12 cellular contexts compared by ENCODE assay signal in the genomic region with DNA sequence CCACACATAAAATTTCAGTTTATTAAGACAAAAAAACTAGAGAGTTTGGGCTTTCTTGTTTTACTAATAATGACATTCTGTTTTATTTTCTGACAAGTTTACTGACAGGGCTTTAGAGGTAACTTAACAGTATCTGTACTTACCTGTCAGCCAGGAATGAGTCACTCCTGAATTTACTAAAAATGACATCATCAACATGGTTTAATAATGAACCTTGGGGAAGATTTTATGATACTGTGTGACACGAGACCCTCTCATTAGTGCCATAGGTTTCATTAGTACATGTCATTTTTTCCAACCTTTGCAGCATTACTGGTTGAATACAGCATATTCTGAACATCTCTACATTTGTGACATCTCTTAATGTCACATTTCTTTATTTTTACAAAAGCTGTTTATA.
DNase-seq lines count a peak whose midpoint lies in the region; ATAC-seq and TF ChIP-seq lines count a peak whose summit lies in the region.
"Had no signal": no experiment of that assay in that cellular context is flagged by ENCODE, and none has a peak within 500 bp of the region (broad histone marks: within the 10 kb centered on the region; RNA-seq: fewer than 3 reads in every experiment).

No MANE protein-coding gene starts in this region.

- no peaks in the 10 kb centered on the region for H3K79me1 ChIP-seq in mesenchymal stem cell (replicated peaks; ENCODE audit: low read length, poor library complexity, severe bottlenecking)

- no peak for TF ChIP-seq CTCF in ascending aorta (IDR thresholded peaks at IDR 0.05)

- H2AFZ ChIP-seq in mesenchymal stem cell (ENCODE audit: low read depth, low read length), result no peak overlapping the region

- H3K27me3 ChIP-seq in mesenchymal stem cell (ENCODE audit: control insufficient read depth in 1 of 2, insufficient read depth in 1 of 2, low read length in 2 of 2), result no peaks in the 10 kb centered on the region
- H3K27me3 ChIP-seq in ascending aorta, result no peaks in the 10 kb centered on the region

- H3K18ac ChIP-seq in mesenchymal stem cell (ENCODE audit: low read depth in 1 of 2, low read length in 2 of 2), result no peak overlapping the region

- intact Hi-C loops in ascending aorta (cut with DNase I), result no loop called here

- H3K27ac ChIP-seq in mesenchymal stem cell (ENCODE audit: low read length, poor library complexity, severe bottlenecking), result no peak overlapping the region
- H3K27ac ChIP-seq in ascending aorta, result no peak overlapping the region

- H2AK5ac ChIP-seq in mesenchymal stem cell (ENCODE audit: low read length, severe bottlenecking), result no peak overlapping the region

- no peak overlapping the region for H3K4ac ChIP-seq in mesenchymal stem cell (ENCODE audit: low read depth in 1 of 2, low read length in 2 of 2)

- no peak overlapping the region for H3K23ac ChIP-seq in mesenchymal stem cell (ENCODE audit: low read length in 2 of 2)

- H4K91ac ChIP-seq in mesenchymal stem cell (ENCODE audit: low read length), result no peak overlapping the region

- H2BK12ac ChIP-seq in mesenchymal stem cell (ENCODE audit: low read length in 2 of 2), result no peak overlapping the region

- H2BK15ac ChIP-seq in mesenchymal stem cell (ENCODE audit: low read depth, poor library complexity, severe bottlenecking), result no peak overlapping the region

- H4K8ac ChIP-seq in mesenchymal stem cell (ENCODE audit: low read length), result no peak overlapping the region

- no peaks in the 10 kb centered on the region for H3K9me3 ChIP-seq in mesenchymal stem cell (ENCODE audit: control insufficient read depth, low read length)
- no peaks in the 10 kb centered on the region for H3K9me3 ChIP-seq in ascending aorta
- H3K9me3 ChIP-seq: mucosa of descending colon had no signal

- no peak overlapping the region for H3K14ac ChIP-seq in mesenchymal stem cell (ENCODE audit: low read length in 2 of 2)

- H3K4me3 ChIP-seq in mesenchymal stem cell (ENCODE audit: insufficient read depth in 1 of 2, low read depth in 1 of 2, low read length in 2 of 2) (no peak overlapping the region), ascending aorta (no peak overlapping the region)
- H3K4me3 ChIP-seq: mucosa of descending colon had no signal

- H3K36me3 ChIP-seq in mesenchymal stem cell (ENCODE audit: control insufficient read depth in 1 of 2, insufficient read depth in 2 of 2, low read depth in 1 of 2, low read length in 2 of 2) (no peaks in the 10 kb centered on the region), ascending aorta (no peaks in the 10 kb centered on the region)

- ATAC-seq in GM19025 (IDR thresholded peaks at IDR 0.05; ENCODE audit: low read depth, unreplicated experiment) (peak; percentile 53), HG02623 (IDR thresholded peaks at IDR 0.05; ENCODE audit: unreplicated experiment) (peak; percentile 61), HG03565 (IDR thresholded peaks at IDR 0.05; ENCODE audit: unreplicated experiment) (peak; percentile 50)
- ATAC-seq: mucosa of descending colon, T-cell had no signal

- WGBS in mesenchymal stem cell, result no CpG with 5 or more reads among the region's 1 CpG

- no peak overlapping the region for H3K4me2 ChIP-seq in mesenchymal stem cell (ENCODE audit: low read length, poor library complexity, severe bottlenecking)

- H2BK120ac ChIP-seq in mesenchymal stem cell (ENCODE audit: low read depth, low read length), result no peak overlapping the region

- no peak overlapping the region for H2BK5ac ChIP-seq in mesenchymal stem cell (ENCODE audit: low read depth, low read length, poor library complexity, severe bottlenecking)

- H3K9ac ChIP-seq in mesenchymal stem cell (ENCODE audit: low read length), result no peak overlapping the region

- DNase-seq in mesenchymal stem cell (peak; percentile 54), nucleus accumbens (lab: John Stamatoyannopoulos, UW) (no peak), C1 segment of cervical spinal cord (lab: John Stamatoyannopoulos, UW) (no peak), hippocampal formation (lab: John Stamatoyannopoulos, UW) (no peak), ascending aorta (ENCODE audit: low spot score in 2 of 2) (no peak)
- DNase-seq: activated naive CD4-positive, alpha-beta T cell treated with anti-CD3 and anti-CD28 coated beads for 36 hours; GDM1; mucosa of descending colon; T-cell had no signal

- H3K4me1 ChIP-seq in mesenchymal stem cell (ENCODE audit: control insufficient read depth, insufficient read depth, low read depth, low read length), result no peaks in the 10 kb centered on the region
- H3K4me1 ChIP-seq in ascending aorta, result no peaks in the 10 kb centered on the region
